In genomic region chr11:112087212-112087611, GRCh38 we compare ENCODE assay signal across 8 cellular contexts. TPM values are rescaled to one million over a fixed set of nuclear protein-coding genes. Genes with fewer than 3 reads are reported as not detected.
DNase-seq lines count a peak whose midpoint lies in the region; ATAC-seq, FAIRE-seq and TF ChIP-seq lines count a peak whose summit lies in the region.

No MANE protein-coding gene starts in this region.

- no peak for TF ChIP-seq EP300 in A549 (IDR thresholded peaks at IDR 0.05)
- TF ChIP-seq EP300 in K562 (IDR thresholded peaks at IDR 0.05; ENCODE audit: low read length): no peak

- ATAC-seq in A549 (peak; percentile 4 to 26; a peak in 3 of 6 replicates), HG03103 (IDR thresholded peaks at IDR 0.05; ENCODE audit: low read depth, unreplicated experiment) (peak; percentile 12), K562 (peak; percentile 3), HG02798 (IDR thresholded peaks at IDR 0.05; ENCODE audit: poor library complexity, unreplicated experiment) (no peak), HG02970 (IDR thresholded peaks at IDR 0.05; ENCODE audit: low FRiP score, unreplicated experiment) (no peak)

- TF ChIP-seq POLR2A in A549 (IDR thresholded peaks at IDR 0.05; ENCODE audit: low read length) (no peak), K562 (conservative IDR thresholded peaks at IDR 0.05) (no peak), uterus (IDR thresholded peaks at IDR 0.05) (no peak)

- no peak for TF ChIP-seq RAD21 in A549 (conservative IDR thresholded peaks at IDR 0.05 in 1 of 2, IDR thresholded peaks at IDR 0.05 in 1 of 2)
- no peak for TF ChIP-seq RAD21 in K562 (CRISPR knock-in tag; conservative IDR thresholded peaks at IDR 0.05 in 1 of 2, IDR thresholded peaks at IDR 0.05 in 1 of 2)
- TF ChIP-seq RAD21 in liver (IDR thresholded peaks at IDR 0.05): no peak

- H3K27me3 ChIP-seq in K562 (ENCODE audit: control insufficient read depth in 2 of 2, insufficient read depth in 2 of 2, low read length in 2 of 2) (no peaks in the 10 kb centered on the region), liver (ENCODE audit: control insufficient read depth in 4 of 4, insufficient read depth in 4 of 4, low read length in 3 of 4) (no peaks in the 10 kb centered on the region), uterus (no peaks in the 10 kb centered on the region)

- peak overlapping the region; percentile 95 for H2AFZ ChIP-seq in K562 (ENCODE audit: low read depth, low read length)

- H3K9ac ChIP-seq in K562 (ENCODE audit: insufficient read depth in 1 of 2, low read depth in 2 of 2, low read length in 2 of 2) (peak overlapping the region; percentile 93 to 98), liver (ENCODE audit: low read depth in 1 of 2, low read length in 2 of 2) (peak overlapping the region; percentile 89 to 97)

- H3K9me3 ChIP-seq in A549 (no peaks in the 10 kb centered on the region), K562 (replicated peaks; ENCODE audit: control insufficient read depth, insufficient read depth, low read depth, low read length) (0 out of 2 replicates have a peak, but pooled peaks cover 3% of the 10 kb centered on the region), liver (ENCODE audit: control insufficient read depth in 4 of 4, low read length in 3 of 4) (no peaks in the 10 kb centered on the region), uterus (no peaks in the 10 kb centered on the region)

- intact Hi-C loops in K562 (cut with micrococcal nuclease) (loop anchor here (5.0 kb wide), 2 partner anchors 155 to 210 kb away; partner anchors contain the start of genes CFAP68 and FDXACB1), uterus (cut with DNase I; ENCODE audit: low total_unique reads) (loop anchor here (10.0 kb wide), 1 partner anchor 212 kb away; the partner anchor contains the start of genes ALG9, CFAP68 and FDXACB1)

- DNase-seq in A549 (ENCODE audit: low read depth in 1 of 2, low spot score in 1 of 2): no peak
- peak in 2 of 4 experiments; percentile 19 to 21 for DNase-seq in K562 (ENCODE audit: extremely low read depth in 1 of 4, low spot score in 3 of 4)
- no peak for DNase-seq in uterus
- DNase-seq in H4 (ENCODE audit: low spot score): no peak

- H3K4me1 ChIP-seq in A549 (peaks cover 9% of the 10 kb centered on the region; the same call in 2 of the 3 replicates), K562 (replicated peaks in 1 of 2; ENCODE audit: control insufficient read depth in 2 of 2, insufficient read depth in 2 of 2, low read length in 2 of 2) (peaks cover 0 to 19% of the 10 kb centered on the region in 2 experiments; a peak in 3 of 5 replicates), liver (ENCODE audit: control insufficient read depth in 4 of 4, insufficient read depth in 4 of 4, low read length in 3 of 4) (peaks cover 3 to 26% (median 21%) of the 10 kb centered on the region in 4 donors), uterus (peaks cover 0 to 4% of the 10 kb centered on the region in 2 donors)

- no peak for FAIRE-seq in A549 (lab: Jason Lieb, UNC)
- FAIRE-seq in K562 (lab: Jason Lieb, UNC): no peak

- POLR2A ChIA-PET in A549 (lab: Yijun Ruan, JAX): interaction anchor here (1.0 to 2.3 kb wide), 6 partner anchors 10 to 193 kb away, joined by 3 to 5 read pairs (median 3); partner anchors contain the start of genes NKAPD1 and PIH1D2
- POLR2A ChIA-PET in K562 (lab: Yijun Ruan, JAX): interaction anchor here (0.6 to 1.7 kb wide), 5 partner anchors 10 to 193 kb away, joined by 3 to 9 read pairs (median 4); no protein-coding TSS in a partner anchor

- H3K4me3 ChIP-seq in A549 (peak overlapping the region; percentile 86), K562 (peak overlapping the region; percentile 84), liver (ENCODE audit: low read depth in 1 of 3, low read length in 3 of 3) (peak overlapping the region; percentile 70 to 99 (median 80)), uterus (peak overlapping the region; percentile 75 to 93)

- H3K36me3 ChIP-seq in K562 (ENCODE audit: control insufficient read depth, insufficient read depth, low read length) (peaks cover 89% of the 10 kb centered on the region), liver (ENCODE audit: control insufficient read depth in 4 of 4, insufficient read depth in 3 of 4, low read depth in 1 of 4, low read length in 3 of 4) (peaks cover 10 to 52% (median 44%) of the 10 kb centered on the region in 4 donors), uterus (no peaks in the 10 kb centered on the region)

- TF ChIP-seq CTCF in A549 (IDR thresholded peaks at IDR 0.05) (no peak), K562 (IDR thresholded peaks at IDR 0.05 in 2 of 3, conservative IDR thresholded peaks at IDR 0.05 in 1 of 3; ENCODE audit: insufficient read depth in 2 of 3, low read depth in 1 of 3, low read length in 3 of 3) (no peak), liver (IDR thresholded peaks at IDR 0.05; ENCODE audit: low read depth, low read length, missing input control) (no peak), uterus (IDR thresholded peaks at IDR 0.05) (no peak)

- in situ Hi-C loops in K562 (cut with MboI): no loop called here

- H3K27ac ChIP-seq in A549 (peak overlapping the region; percentile 87 to 96), K562 (ENCODE audit: extremely low read depth, low read depth, low read length) (peak overlapping the region; percentile 84), liver (ENCODE audit: low read depth in 1 of 2, low read length in 2 of 2) (peak overlapping the region in 1 of 2 donors; percentile 50), uterus (peak overlapping the region; percentile 76 to 83)

- TSS peak; percentile 54 for BruUV-seq in K562 (replicated peaks; lab: Mats Ljungman, UMichigan)

- WGBS in A549 (ENCODE audit: missing lambda C conversion rate): 20% methylated on average over 10 of the region's 10 CpGs
- 11% methylated on average over 10 of the region's 10 CpGs for WGBS in K562 (ENCODE audit: insufficient coverage, low coverage, missing lambda C conversion rate)
- WGBS in liver: 16% methylated on average over 10 of the region's 10 CpGs

- no peaks in the 10 kb centered on the region for H4K20me1 ChIP-seq in K562 (replicated peaks; ENCODE audit: control insufficient read depth, insufficient read depth, low read length)

- CTCF ChIA-PET in A549 (lab: Yijun Ruan, JAX) (interaction anchor here (0.6 to 0.9 kb wide), 2 partner anchors 88 to 193 kb away, joined by 3 read pairs; partner anchors contain the start of gene BCO2), K562 (lab: Yijun Ruan, JAX; ENCODE audit: low intra/inter-chr PET ratio) (no interaction called here)

- H3K4me2 ChIP-seq in A549 (peak overlapping the region; percentile 87), K562 (ENCODE audit: insufficient read depth, low read length) (peak overlapping the region; percentile 100)

- H3K9me1 ChIP-seq in K562 (ENCODE audit: control insufficient read depth, insufficient read depth, low read length): no peaks in the 10 kb centered on the region

- H3K79me2 ChIP-seq in K562 (ENCODE audit: control insufficient read depth, insufficient read depth, low read length): peaks cover 77% of the 10 kb centered on the region

RNA-seq across cellular contexts. Expression of gene SDHD, which starts 0.5 kb away (rescaled TPM):
- polyA plus RNA-seq in A549 (2011; rRNA removed) (86.3 and 122 TPM in 2 replicates), A549 (2017; fragmentation: RNase III; extraction: RNeasy Plus Mini Kit Qiagen cat#74134 plus additional on column Dnase treatment) (91.5 to 94.5 TPM (median 94.1 TPM) in 3 replicates), K562 (2011; rRNA removed) (276 and 303 TPM in 2 replicates), K562 (2014; fragmentation: Illumina TruSeq; extraction: Trizol) (201 and 215 TPM in 2 replicates), K562 (2014; fragmentation: Nextera tagmentation; extraction: Ambion mirVana) (1,000 to 10,000 TPM; 1,105 to 1,225 TPM), K562 (2014; rRNA removed) (215 and 243 TPM in 2 replicates), liver (100 to 1,000 TPM; 190 to 277 TPM)
- polyA plus RNA-seq in A549 (2012; cell fraction: cytosol; rRNA removed): 168 and 181 TPM in 2 replicates
- polyA plus RNA-seq in A549 (2012; cell fraction: nucleus; rRNA removed): 105 and 129 TPM in 2 replicates
- 159 and 229 TPM in 2 replicates for polyA minus RNA-seq in A549 (2011; rRNA and poly(A)+ RNA removed)
- total RNA-seq in K562 (2011; cell fraction: chromatin; rRNA removed; ENCODE audit: low replicate concordance): 36.9 and 54.3 TPM in 2 replicates
- 66.0 and 67.4 TPM in 2 replicates for total RNA-seq in K562 (2011; cell fraction: nucleolus; rRNA removed)
- 67.2 and 80.8 TPM in 2 replicates for total RNA-seq in K562 (2011; cell fraction: nucleoplasm; rRNA removed)
- total RNA-seq in K562 (2014; rRNA removed) (117 and 150 TPM in 2 replicates), K562 (2014; rRNA removed; fragmentation: Illumina TruSeq; extraction: Trizol) (239 and 242 TPM in 2 replicates), K562 (2015; rRNA removed; fragmentation: Illumina TruSeq; extraction: Trizol) (156 and 174 TPM in 2 replicates), K562 (2021) (176 and 197 TPM in 2 replicates), liver (100 to 1,000 TPM; 154 to 164 TPM), uterus (100 to 1,000 TPM in 2 of 4 donors, 10 to 100 TPM in 2; 84.7 to 157 (median 104) TPM)
- 544 and 575 TPM in 2 replicates for polyA plus RNA-seq in K562 (2011; cell fraction: cytosol; rRNA removed)
- polyA plus RNA-seq in K562 (2011; cell fraction: nucleus; rRNA removed): 122 and 139 TPM in 2 replicates
- 150 and 211 TPM in 2 replicates for polyA plus RNA-seq in K562 (2012)
- polyA minus RNA-seq in K562 (2011; rRNA and poly(A)+ RNA removed): 281 and 364 TPM in 2 replicates
- 120 and 142 TPM in 2 replicates for polyA minus RNA-seq in K562 (2011; cell fraction: cytosol; rRNA and poly(A)+ RNA removed)
- polyA minus RNA-seq in K562 (2011; cell fraction: nucleus; rRNA and poly(A)+ RNA removed): 27.1 and 46.9 TPM in 2 replicates
- total RNA-seq in H4 (2014; rRNA removed; shearing (Covaris generic)): 207 and 214 TPM in 2 replicates

RNA-seq across cellular contexts. Expression of gene TIMM8B, which starts 0.7 kb away (rescaled TPM):
- polyA plus RNA-seq in A549 (2011; rRNA removed) (84.5 and 126 TPM in 2 replicates), A549 (2017; fragmentation: RNase III; extraction: RNeasy Plus Mini Kit Qiagen cat#74134 plus additional on column Dnase treatment) (85.3 to 94.0 TPM (median 87.6 TPM) in 3 replicates), K562 (2011; rRNA removed) (124 and 175 TPM in 2 replicates), K562 (2014; fragmentation: Illumina TruSeq; extraction: Trizol) (95.8 and 105 TPM in 2 replicates), K562 (2014; fragmentation: Nextera tagmentation; extraction: Ambion mirVana) (100 to 1,000 TPM; 325 to 338 TPM), K562 (2014; rRNA removed) (200 and 208 TPM in 2 replicates), liver (100 to 1,000 TPM in 1 of 2 donors, 10 to 100 TPM in 1; 77.5 to 108 TPM)
- polyA plus RNA-seq in A549 (2012; cell fraction: cytosol; rRNA removed): 138 and 171 TPM in 2 replicates
- 45.7 and 50.6 TPM in 2 replicates for polyA plus RNA-seq in A549 (2012; cell fraction: nucleus; rRNA removed)
- 18.1 and 20.9 TPM in 2 replicates for polyA minus RNA-seq in A549 (2011; rRNA and poly(A)+ RNA removed)
- 15.0 and 19.8 TPM in 2 replicates for total RNA-seq in K562 (2011; cell fraction: chromatin; rRNA removed; ENCODE audit: low replicate concordance)
- 27.7 and 34.7 TPM in 2 replicates for total RNA-seq in K562 (2011; cell fraction: nucleolus; rRNA removed)
- 27.4 and 37.3 TPM in 2 replicates for total RNA-seq in K562 (2011; cell fraction: nucleoplasm; rRNA removed)
- total RNA-seq in K562 (2014; rRNA removed) (145 and 209 TPM in 2 replicates), K562 (2014; rRNA removed; fragmentation: Illumina TruSeq; extraction: Trizol) (108 and 117 TPM in 2 replicates), K562 (2015; rRNA removed; fragmentation: Illumina TruSeq; extraction: Trizol) (106 and 117 TPM in 2 replicates), K562 (2021) (104 and 113 TPM in 2 replicates), liver (10 to 100 TPM; 23.4 to 80.0 TPM), uterus (10 to 100 TPM; 17.7 to 56.1 (median 43.6) TPM)
- polyA plus RNA-seq in K562 (2011; cell fraction: cytosol; rRNA removed): 126 and 165 TPM in 2 replicates
- 89.6 and 91.5 TPM in 2 replicates for polyA plus RNA-seq in K562 (2011; cell fraction: nucleus; rRNA removed)
- 85.4 and 177 TPM in 2 replicates for polyA plus RNA-seq in K562 (2012)
- polyA minus RNA-seq in K562 (2011; rRNA and poly(A)+ RNA removed): 41.4 and 45.7 TPM in 2 replicates
- polyA minus RNA-seq in K562 (2011; cell fraction: cytosol; rRNA and poly(A)+ RNA removed): 14.5 and 20.1 TPM in 2 replicates
- 17.5 and 27.4 TPM in 2 replicates for polyA minus RNA-seq in K562 (2011; cell fraction: nucleus; rRNA and poly(A)+ RNA removed)
- 73.5 and 88.2 TPM in 2 replicates for total RNA-seq in H4 (2014; rRNA removed; shearing (Covaris generic))

RNA-seq across cellular contexts. Expression of gene NKAPD1, which starts 13.1 kb away (rescaled TPM):
- polyA plus RNA-seq in A549 (2011; rRNA removed): 14.3 and 20.1 TPM in 2 replicates
- polyA plus RNA-seq in A549 (2012; cell fraction: cytosol; rRNA removed): 3.9 and 4.0 TPM in 2 replicates
- 1.8 and 2.2 TPM in 2 replicates for polyA plus RNA-seq in A549 (2012; cell fraction: nucleus; rRNA removed)
- 13.4 to 16.9 TPM (median 16.6 TPM) in 3 replicates for polyA plus RNA-seq in A549 (2017; fragmentation: RNase III; extraction: RNeasy Plus Mini Kit Qiagen cat#74134 plus additional on column Dnase treatment)
- 6.9 and 7.3 TPM in 2 replicates for polyA minus RNA-seq in A549 (2011; rRNA and poly(A)+ RNA removed)
- total RNA-seq in K562 (2011; cell fraction: chromatin; rRNA removed; ENCODE audit: low replicate concordance): 13.4 and 33.1 TPM in 2 replicates
- 11.7 and 11.8 TPM in 2 replicates for total RNA-seq in K562 (2011; cell fraction: nucleolus; rRNA removed)
- 20.8 and 32.0 TPM in 2 replicates for total RNA-seq in K562 (2011; cell fraction: nucleoplasm; rRNA removed)
- total RNA-seq in K562 (2014; rRNA removed): 26.8 and 28.2 TPM in 2 replicates
- total RNA-seq in K562 (2014; rRNA removed; fragmentation: Illumina TruSeq; extraction: Trizol): 49.7 and 62.0 TPM in 2 replicates
- 54.1 and 56.6 TPM in 2 replicates for total RNA-seq in K562 (2015; rRNA removed; fragmentation: Illumina TruSeq; extraction: Trizol)
- total RNA-seq in K562 (2021): 25.7 and 28.1 TPM in 2 replicates
- 21.8 and 31.9 TPM in 2 replicates for polyA plus RNA-seq in K562 (2011; rRNA removed)
- 6.6 and 11.7 TPM in 2 replicates for polyA plus RNA-seq in K562 (2011; cell fraction: cytosol; rRNA removed)
- polyA plus RNA-seq in K562 (2011; cell fraction: nucleus; rRNA removed): 16.0 and 17.8 TPM in 2 replicates
- 25.6 and 27.9 TPM in 2 replicates for polyA plus RNA-seq in K562 (2012)
- polyA plus RNA-seq in K562 (2014; fragmentation: Illumina TruSeq; extraction: Trizol): 50.7 and 73.5 TPM in 2 replicates
- polyA plus RNA-seq in K562 (2014; fragmentation: Nextera tagmentation; extraction: Ambion mirVana): 10 to 100 TPM; 14.1 to 18.3 TPM
- polyA plus RNA-seq in K562 (2014; rRNA removed): 29.3 and 45.9 TPM in 2 replicates
- 36.4 and 38.6 TPM in 2 replicates for polyA minus RNA-seq in K562 (2011; rRNA and poly(A)+ RNA removed)
- 8.2 and 19.0 TPM in 2 replicates for polyA minus RNA-seq in K562 (2011; cell fraction: cytosol; rRNA and poly(A)+ RNA removed)
- 12.9 and 21.2 TPM in 2 replicates for polyA minus RNA-seq in K562 (2011; cell fraction: nucleus; rRNA and poly(A)+ RNA removed)
- 10 to 100 TPM in 1 of 2 donors, 1 to 10 TPM in 1; 7.3 to 11.2 TPM for total RNA-seq in liver
- polyA plus RNA-seq in liver: 1 to 10 TPM; 5.3 to 7.6 TPM
- total RNA-seq in uterus: 10 to 100 TPM in 2 of 4 donors, 1 to 10 TPM in 2; 2.3 to 32.9 (median 14.3) TPM
- 24.0 and 40.7 TPM in 2 replicates for total RNA-seq in H4 (2014; rRNA removed; shearing (Covaris generic))

RNA-seq across cellular contexts. Expression of gene PIH1D2, which starts 13.4 kb away (rescaled TPM):
- 1.4 and 1.9 TPM in 2 replicates for polyA plus RNA-seq in A549 (2011; rRNA removed)
- polyA plus RNA-seq in A549 (2012; cell fraction: cytosol; rRNA removed): 0.42 and 0.56 TPM in 2 replicates
- 0.17 and 0.21 TPM in 2 replicates for polyA plus RNA-seq in A549 (2012; cell fraction: nucleus; rRNA removed)
- polyA plus RNA-seq in A549 (2017; fragmentation: RNase III; extraction: RNeasy Plus Mini Kit Qiagen cat#74134 plus additional on column Dnase treatment): 0.98 to 1.3 TPM (median 1.2 TPM) in 3 replicates
- 0.24 and 0.29 TPM in 2 replicates for polyA minus RNA-seq in A549 (2011; rRNA and poly(A)+ RNA removed)
- total RNA-seq in K562 (2011; cell fraction: chromatin; rRNA removed; ENCODE audit: low replicate concordance): 0.97 and 1.5 TPM in 2 replicates
- total RNA-seq in K562 (2011; cell fraction: nucleolus; rRNA removed): 0.79 and 1.3 TPM in 2 replicates
- 1.0 and 1.9 TPM in 2 replicates for total RNA-seq in K562 (2011; cell fraction: nucleoplasm; rRNA removed)
- total RNA-seq in K562 (2014; rRNA removed): 1.5 and 2.1 TPM in 2 replicates
- total RNA-seq in K562 (2014; rRNA removed; fragmentation: Illumina TruSeq; extraction: Trizol): 3.3 and 3.5 TPM in 2 replicates
- total RNA-seq in K562 (2015; rRNA removed; fragmentation: Illumina TruSeq; extraction: Trizol): 1.7 and 3.0 TPM in 2 replicates
- 1.3 and 1.5 TPM in 2 replicates for total RNA-seq in K562 (2021)
- polyA plus RNA-seq in K562 (2011; rRNA removed): 1.8 and 3.8 TPM in 2 replicates
- 0.68 and 0.69 TPM in 2 replicates for polyA plus RNA-seq in K562 (2011; cell fraction: cytosol; rRNA removed)
- polyA plus RNA-seq in K562 (2011; cell fraction: nucleus; rRNA removed): 1.8 and 2.5 TPM in 2 replicates
- 1.6 and 1.8 TPM in 2 replicates for polyA plus RNA-seq in K562 (2012)
- 2.5 and 2.8 TPM in 2 replicates for polyA plus RNA-seq in K562 (2014; fragmentation: Illumina TruSeq; extraction: Trizol)
- 1 to 10 TPM; 3.9 to 5.4 TPM for polyA plus RNA-seq in K562 (2014; fragmentation: Nextera tagmentation; extraction: Ambion mirVana)
- polyA plus RNA-seq in K562 (2014; rRNA removed): 1.2 and 1.6 TPM in 2 replicates
- 1.4 and 1.5 TPM in 2 replicates for polyA minus RNA-seq in K562 (2011; rRNA and poly(A)+ RNA removed)
- 0.86 TPM in 1 of 2 replicates, not detected in the other for polyA minus RNA-seq in K562 (2011; cell fraction: cytosol; rRNA and poly(A)+ RNA removed)
- 0.67 and 0.81 TPM in 2 replicates for polyA minus RNA-seq in K562 (2011; cell fraction: nucleus; rRNA and poly(A)+ RNA removed)
- total RNA-seq in liver: under 1 TPM; 0.25 to 0.42 TPM
- under 1 TPM; 0.43 to 0.52 TPM for polyA plus RNA-seq in liver
- 1 to 10 TPM in 2 of 4 donors, under 1 TPM in 2; 0.29 to 5.5 (median 1.6) TPM for total RNA-seq in uterus
- total RNA-seq in H4 (2014; rRNA removed; shearing (Covaris generic)): 1.4 and 2.1 TPM in 2 replicates

Comparison
In these comparisons a context has a peak if more than half of its experiments do, and no peak if none do; other contexts are left out.
1. ATAC-seq: peak in A549 (2 of 2), HG03103 (single experiment) and K562 (single experiment); none in HG02798 (single experiment) and HG02970 (single experiment).
2. Peak in every context shown above with its lines, with median percentiles within 50 percentile points of each other: H3K4me3 ChIP-seq.